ENCODE assay signal across 15 cellular contexts in genomic region chr21:34344584-34344983, GRCh38. TPM values are rescaled to one million over a fixed set of nuclear protein-coding genes. Genes with fewer than 3 reads are reported as not detected.
"Had no signal": no experiment of that assay in that cellular context is flagged by ENCODE, and none has a peak within 500 bp of the region (broad histone marks: within the 10 kb centered on the region; RNA-seq: fewer than 3 reads in every experiment).

No MANE protein-coding gene starts in this region.

- H3K9me3 Mint-ChIP-seq: activated CD4-positive, alpha-beta T cell treated with anti-CD3 and anti-CD28 coated beads, Interleukin-2, amount 10 ng/mL, durations not matched to agents 7 days and 5 days; activated naive CD8-positive, alpha-beta T cell treated with anti-CD3 and anti-CD28 coated beads, Interleukin-2, amount 10 ng/mL, durations not matched to agents 7 days and 5 days; activated T-helper 1 cell treated with anti-CD3 and anti-CD28 coated beads, Interleukin-12 subunit alpha, Interleukin-12 subunit beta, Interleukin-2, Interleukin-4 antibody, amounts not matched to agents 30 ng/mL and 10 ng/mL and 1 ng/mL, durations not matched to agents 14 hours and 24 hours and 36 hours; stimulated activated memory B cell treated with anti-CD40 and anti-IgM and Interleukin-4, amounts not matched to agents 10 μg/mL and 1 μg/mL and 100 μg/mL, for 72 hours had no signal

- H3K27me3 Mint-ChIP-seq: activated CD4-positive, alpha-beta T cell treated with anti-CD3 and anti-CD28 coated beads, Interleukin-2, amount 10 ng/mL, durations not matched to agents 7 days and 5 days; activated naive CD8-positive, alpha-beta T cell treated with anti-CD3 and anti-CD28 coated beads, Interleukin-2, amount 10 ng/mL, durations not matched to agents 7 days and 5 days had no signal

- H3K36me3 ChIP-seq: esophagus muscularis mucosa, SJSA1 had no signal

- DNase-seq: activated CD4-positive, alpha-beta T cell treated with anti-CD3 and anti-CD28 coated beads, Interleukin-2, amount 10 ng/mL, durations not matched to agents 7 days and 5 days; activated CD4-positive, CD25-positive, alpha-beta regulatory T cell; activated naive CD4-positive, alpha-beta T cell; activated naive CD8-positive, alpha-beta T cell treated with anti-CD3 and anti-CD28 coated beads, Interleukin-2, amount 10 ng/mL, durations not matched to agents 7 days and 5 days; kidney glomerular epithelial cell; stimulated activated CD4-positive, alpha-beta T cell treated with anti-CD3 and anti-CD28 coated beads, Interleukin-2, amount 100 ng/mL, for 48 hours had no signal

- H3K4me3 Mint-ChIP-seq: activated CD4-positive, alpha-beta T cell treated with anti-CD3 and anti-CD28 coated beads, Interleukin-2, amount 10 ng/mL, durations not matched to agents 7 days and 5 days; activated naive CD8-positive, alpha-beta T cell treated with anti-CD3 and anti-CD28 coated beads, Interleukin-2, amount 10 ng/mL, durations not matched to agents 7 days and 5 days; activated T-helper 1 cell treated with anti-CD3 and anti-CD28 coated beads, Interleukin-12 subunit alpha, Interleukin-12 subunit beta, Interleukin-2, Interleukin-4 antibody, amounts not matched to agents 30 ng/mL and 10 ng/mL and 1 ng/mL, durations not matched to agents 14 hours and 24 hours and 36 hours; stimulated activated memory B cell treated with anti-CD40 and anti-IgM and Interleukin-4, amounts not matched to agents 10 μg/mL and 1 μg/mL and 100 μg/mL, for 72 hours had no signal

- H3K27me3 ChIP-seq: esophagus muscularis mucosa, SJSA1 had no signal

- H3K36me3 Mint-ChIP-seq: activated naive CD8-positive, alpha-beta T cell treated with anti-CD3 and anti-CD28 coated beads, Interleukin-2, amount 10 ng/mL, durations not matched to agents 7 days and 5 days; stimulated activated memory B cell treated with anti-CD40 and anti-IgM and Interleukin-4, amounts not matched to agents 10 μg/mL and 1 μg/mL and 100 μg/mL, for 72 hours had no signal

- H3K4me3 ChIP-seq: esophagus muscularis mucosa, SJSA1 had no signal

- H3K27ac Mint-ChIP-seq: activated CD4-positive, alpha-beta T cell treated with anti-CD3 and anti-CD28 coated beads, Interleukin-2, amount 10 ng/mL, durations not matched to agents 7 days and 5 days; activated naive CD8-positive, alpha-beta T cell treated with anti-CD3 and anti-CD28 coated beads, Interleukin-2, amount 10 ng/mL, durations not matched to agents 7 days and 5 days; activated T-helper 1 cell treated with anti-CD3 and anti-CD28 coated beads, Interleukin-12 subunit alpha, Interleukin-12 subunit beta, Interleukin-2, Interleukin-4 antibody, amounts not matched to agents 30 ng/mL and 10 ng/mL and 1 ng/mL, durations not matched to agents 14 hours and 24 hours and 36 hours; stimulated activated memory B cell treated with anti-CD40 and anti-IgM and Interleukin-4, amounts not matched to agents 10 μg/mL and 1 μg/mL and 100 μg/mL, for 72 hours had no signal

- H3K9me3 ChIP-seq: esophagus muscularis mucosa, SJSA1 had no signal

- ATAC-seq: stimulated activated memory B cell treated with anti-CD40 and anti-IgM and Interleukin-4, amounts not matched to agents 10 μg/mL and 1 μg/mL and 100 μg/mL, for 72 hours had no signal

RNA-seq across cellular contexts. Expression of gene KCNE2, which starts 19.2 kb away (rescaled TPM):
- total RNA-seq: activated CD4-positive, alpha-beta T cell treated with anti-CD3 and anti-CD28 coated beads, Interleukin-2, amount 10 ng/mL, durations not matched to agents 7 days and 5 days; activated naive CD8-positive, alpha-beta T cell treated with anti-CD3 and anti-CD28 coated beads, Interleukin-2, amount 10 ng/mL, durations not matched to agents 7 days and 5 days; activated T-helper 1 cell treated with anti-CD3 and anti-CD28 coated beads, Interleukin-12 subunit alpha, Interleukin-12 subunit beta, Interleukin-2, Interleukin-4 antibody, amounts not matched to agents 30 ng/mL and 10 ng/mL and 1 ng/mL, durations not matched to agents 14 hours and 24 hours and 36 hours; liver; mesenteric fat pad; renal cortical epithelial cell; SJSA1; T-helper 2 cell treated with Interferon-gamma antibody and Interleukin-4, amounts not matched to agents 100 ng/mL and 5 ng/mL, for 36 hours; ureter had no signal
